Comparison of ENCODE assay signal across 15 cellular contexts in the genomic region with DNA sequence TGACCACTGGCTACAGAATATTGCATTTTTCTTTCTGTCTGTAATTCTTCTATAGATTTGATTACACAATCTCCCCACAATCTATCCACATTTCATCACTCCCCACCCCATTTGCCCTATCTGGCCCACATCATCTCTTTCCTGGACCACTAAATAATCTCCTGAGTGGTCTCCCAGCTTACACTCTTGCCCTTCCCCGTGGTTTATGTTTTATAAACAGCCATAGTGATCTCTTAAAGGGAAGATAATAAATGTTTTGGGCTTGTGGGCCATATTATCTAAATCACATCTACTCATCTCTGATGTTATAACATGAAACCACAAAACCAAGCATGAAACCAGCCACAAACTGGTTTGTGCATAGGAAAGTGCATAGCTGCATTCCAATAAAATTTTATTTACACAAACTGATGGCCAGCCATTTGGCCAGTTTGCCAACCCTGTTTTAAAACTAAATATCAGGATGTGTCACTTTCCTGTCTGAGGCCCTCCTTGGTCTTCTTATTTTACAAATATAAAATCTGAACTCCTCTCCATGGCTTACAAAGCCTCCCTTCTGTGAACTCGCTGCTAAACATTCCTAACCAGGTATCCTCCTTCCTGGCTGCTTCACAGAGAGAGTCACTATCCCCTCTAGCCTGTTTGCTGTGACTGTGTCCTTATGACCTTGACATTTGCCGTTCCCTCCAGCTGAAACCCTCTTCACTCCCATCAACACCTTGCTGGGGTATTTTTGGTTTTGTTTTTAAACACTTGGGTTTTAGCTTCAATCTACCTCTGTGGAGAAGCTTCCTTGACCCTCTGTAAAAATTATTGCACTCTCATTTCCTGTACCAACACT.
A peak's percentile ranks its signal among the peaks of the same experiment; 100 is the strongest.
DNase-seq lines count a peak whose midpoint lies in the region; ATAC-seq and TF ChIP-seq lines count a peak whose summit lies in the region.
"Had no signal": no experiment of that assay in that cellular context is flagged by ENCODE, and none has a peak within 500 bp of the region (broad histone marks: within the 10 kb centered on the region; RNA-seq: fewer than 3 reads in every experiment).

No MANE protein-coding gene starts in this region.

- peak overlapping the region; percentile 49 for H3K27ac ChIP-seq in AG04450 (ENCODE audit: low read depth, low read length)
- no peak overlapping the region for H3K27ac ChIP-seq in H9 (ENCODE audit: insufficient read length, low read depth, low read length)
- H3K27ac ChIP-seq: foreskin keratinocyte had no signal

- H3K4me3 ChIP-seq in AG04450 (ENCODE audit: low read depth, low read length), result no peak overlapping the region

- H2BK120ac ChIP-seq in H9 (ENCODE audit: low read depth, low read length, poor library complexity, severe bottlenecking), result no peak overlapping the region

- no peak overlapping the region for H3T11ph ChIP-seq in H9 (ENCODE audit: low read length)

- H2BK12ac ChIP-seq in H9 (ENCODE audit: insufficient read length, low read depth, low read length), result no peak overlapping the region

- CTCF ChIA-PET in AG04450 (lab: Charles Lee), result no interaction called here

- H2AFZ ChIP-seq in H9 (ENCODE audit: low read length), result no peak overlapping the region

- DNase-seq in AG04450 (ENCODE audit: low read depth, low spot score) (no peak), H9 (no peak), T1000 (lab: John Stamatoyannopoulos, UW) (peak; percentile 52), glomerular visceral epithelial cell (ENCODE audit: extremely low spot score) (peak; percentile 17), endothelial cell (ENCODE audit: low spot score) (no peak), NOMO-1 (lab: John Stamatoyannopoulos, UW; ENCODE audit: unreplicated experiment in 2 of 2) (no peak)
- no peak for DNase-seq in stimulated activated CD4-positive, alpha-beta T cell treated with anti-CD3 and anti-CD28 coated beads, Interleukin-15, amount 100 ng/mL, for 24 hours
- DNase-seq: activated CD8-positive, alpha-beta memory T cell treated with anti-CD3 and anti-CD28 coated beads for 24 hours; foreskin keratinocyte; KG1; NCI-H1694; NCI-H446 treated with DMSO at 0.1 percent for 48 hours; stimulated activated CD4-positive, alpha-beta T cell treated with anti-CD3 and anti-CD28 coated beads, Interleukin-4, amount 100 ng/mL, for 1 hour had no signal

- no peak overlapping the region for H2AK5ac ChIP-seq in H9 (ENCODE audit: insufficient read length, low read length)

- no peak for ATAC-seq in HG03457 (IDR thresholded peaks at IDR 0.05; ENCODE audit: unreplicated experiment)
- ATAC-seq: foreskin keratinocyte; natural killer cell treated with Interleukin-12 subunit alpha and Interleukin-12 subunit beta and Interleukin-15 and Interleukin-18, amount 100 ng/mL, for 72 hours had no signal

- H3K4ac ChIP-seq in H9 (ENCODE audit: low read depth, low read length), result no peak overlapping the region

- H2BK5ac ChIP-seq in H9 (ENCODE audit: insufficient read length, low read length), result no peak overlapping the region

- H3K27ac Mint-ChIP-seq in H9, result peak overlapping the region; percentile 45 to 94 (median 46); a peak in 3 of 7 replicates
- no peak overlapping the region for H3K27ac Mint-ChIP-seq in endothelial cell (ENCODE audit: unreplicated experiment)
- H3K27ac Mint-ChIP-seq: natural killer cell treated with Interleukin-12 subunit alpha and Interleukin-12 subunit beta and Interleukin-15 and Interleukin-18, amount 100 ng/mL, for 72 hours had no signal

- H4K20me1 ChIP-seq in H9 (ENCODE audit: control insufficient read depth, insufficient read depth, insufficient read length), result peaks cover 3% of the 10 kb centered on the region

- H2BK15ac ChIP-seq in H9 (ENCODE audit: low read depth, low read length), result no peak overlapping the region

- no peak overlapping the region for H2BK20ac ChIP-seq in H9 (ENCODE audit: low read depth, low read length, poor library complexity, severe bottlenecking)

- H3K36me3 Mint-ChIP-seq in H9 (ENCODE audit: insufficient read depth in 1 of 3, low read depth in 3 of 3) (no peaks in the 10 kb centered on the region), endothelial cell (ENCODE audit: low read depth, unreplicated experiment) (no peaks in the 10 kb centered on the region)
- H3K36me3 Mint-ChIP-seq: natural killer cell treated with Interleukin-12 subunit alpha and Interleukin-12 subunit beta and Interleukin-15 and Interleukin-18, amount 100 ng/mL, for 72 hours had no signal

- no peak overlapping the region for H3K14ac ChIP-seq in H9 (ENCODE audit: insufficient read depth, low read length)

- H3K9ac ChIP-seq in H9 (ENCODE audit: extremely low read depth, insufficient read length, low read length), result no peak overlapping the region

- no peak overlapping the region for H4K91ac ChIP-seq in H9 (ENCODE audit: insufficient read length, low read depth, low read length)

- H3K9me3 ChIP-seq in AG04450 (ENCODE audit: control insufficient read depth, insufficient read depth, low read length) (no peaks in the 10 kb centered on the region), H9 (ENCODE audit: control insufficient read depth, low read depth, low read length) (no peaks in the 10 kb centered on the region)

- no peak overlapping the region for H4K8ac ChIP-seq in H9 (replicated peaks; ENCODE audit: insufficient read length, low read depth, low read length)

- H3K79me2 ChIP-seq in H9 (ENCODE audit: insufficient read depth, low read length), result no peaks in the 10 kb centered on the region

- H3K9me3 Mint-ChIP-seq in H9 (0 out of 5 replicates have a peak, but pooled peaks cover 0 to 1% of the 10 kb centered on the region in 2 experiments), endothelial cell (ENCODE audit: unreplicated experiment) (no peaks in the 10 kb centered on the region)

- WGBS in H9 (ENCODE audit: extremely low coverage, insufficient read length, low lambda C conversion rate), result no CpG with 5 or more reads among the region's 3 CpGs

- POLR2A ChIA-PET in AG04450 (lab: Yijun Ruan, JAX), result no interaction called here

- no peak overlapping the region for H3K23ac ChIP-seq in H9 (ENCODE audit: insufficient read length, low read depth, low read length)

- no peak overlapping the region for H3K4me3 Mint-ChIP-seq in H9
- no peak overlapping the region for H3K4me3 Mint-ChIP-seq in endothelial cell (ENCODE audit: unreplicated experiment)
- H3K4me3 Mint-ChIP-seq: natural killer cell treated with Interleukin-12 subunit alpha and Interleukin-12 subunit beta and Interleukin-15 and Interleukin-18, amount 100 ng/mL, for 72 hours had no signal

- H3K27me3 ChIP-seq in AG04450 (ENCODE audit: control insufficient read depth, insufficient read depth, low read length) (no peaks in the 10 kb centered on the region), H9 (ENCODE audit: insufficient read depth, low read length) (no peaks in the 10 kb centered on the region)
- H3K27me3 ChIP-seq: foreskin keratinocyte had no signal

- peaks cover 8% of the 10 kb centered on the region in 2 experiments for H3K4me1 Mint-ChIP-seq in H9
- no peaks in the 10 kb centered on the region for H3K4me1 Mint-ChIP-seq in endothelial cell (ENCODE audit: unreplicated experiment)

- no peak overlapping the region for H4K5ac ChIP-seq in H9 (ENCODE audit: insufficient read length, low read depth, low read length)

- no peaks in the 10 kb centered on the region for H3K23me2 ChIP-seq in H9 (ENCODE audit: insufficient read length, low read depth, low read length, poor library complexity, severe bottlenecking)

- H3K27me3 Mint-ChIP-seq in H9 (ENCODE audit: low read depth), result no peaks in the 10 kb centered on the region
- H3K27me3 Mint-ChIP-seq in endothelial cell (ENCODE audit: unreplicated experiment), result no peaks in the 10 kb centered on the region
- H3K27me3 Mint-ChIP-seq: natural killer cell treated with Interleukin-12 subunit alpha and Interleukin-12 subunit beta and Interleukin-15 and Interleukin-18, amount 100 ng/mL, for 72 hours had no signal

- H3K4me2 ChIP-seq in H9 (ENCODE audit: insufficient read depth, insufficient read length, low read length), result no peak overlapping the region

- TF ChIP-seq CTCF in AG04450 (IDR thresholded peaks at IDR 0.05; ENCODE audit: low read depth, low read length) (no peak), H9 (conservative IDR thresholded peaks at IDR 0.05) (no peak), endothelial cell (IDR thresholded peaks at IDR 0.05; ENCODE audit: unreplicated experiment) (no peak)

- H3K18ac ChIP-seq in H9 (ENCODE audit: insufficient read length, low read depth, low read length), result no peak overlapping the region

- no peak overlapping the region for H3K56ac ChIP-seq in H9 (ENCODE audit: insufficient read length, low read depth, low read length)

- H3K4me1 ChIP-seq in H9 (ENCODE audit: insufficient read depth, low read length), result 0 out of 2 replicates have a peak, but pooled peaks cover 3% of the 10 kb centered on the region
- H3K4me1 ChIP-seq: foreskin keratinocyte had no signal

- no peaks in the 10 kb centered on the region for H3K79me1 ChIP-seq in H9 (ENCODE audit: insufficient read depth, low read depth, low read length, poor library complexity, severe bottlenecking)

Comparison
In these comparisons a context has a peak if more than half of its experiments do, and no peak if none do; other contexts are left out.
1. DNase-seq: peak in T1000 (single experiment) and glomerular visceral epithelial cell (single experiment); none in AG04450 (single experiment), H9 (single experiment), stimulated activated CD4-positive, alpha-beta T cell treated with anti-CD3 and anti-CD28 coated beads, Interleukin-15, amount 100 ng/mL, for 24 hours (single experiment), endothelial cell (single experiment) and NOMO-1 (0 of 2).